ENCODE assay signal across 18 cellular contexts in genomic region chr17:80256034-80256350, GRCh38. TPM values are rescaled to one million over a fixed set of nuclear protein-coding genes. Genes with fewer than 3 reads are reported as not detected.
DNase-seq lines count a peak whose midpoint lies in the region; ATAC-seq and TF ChIP-seq lines count a peak whose summit lies in the region.
"Had no signal": no experiment of that assay in that cellular context is flagged by ENCODE, and none has a peak within 500 bp of the region (broad histone marks: within the 10 kb centered on the region; RNA-seq: fewer than 3 reads in every experiment).

No MANE protein-coding gene starts in this region.

- H3K18ac ChIP-seq in mesenchymal stem cell (ENCODE audit: low read depth in 1 of 2, low read length in 2 of 2): no peak overlapping the region

- no peak overlapping the region for H3K27ac ChIP-seq in CD4-positive, alpha-beta T cell (ENCODE audit: low read depth, low read length)
- H3K27ac ChIP-seq in mesenchymal stem cell (ENCODE audit: low read length, poor library complexity, severe bottlenecking): no peak overlapping the region

- ATAC-seq in CD4-positive, alpha-beta T cell (ENCODE audit: poor library complexity): no peak
- ATAC-seq in GM21529 (IDR thresholded peaks at IDR 0.05; ENCODE audit: unreplicated experiment) (no peak), HG02678 (IDR thresholded peaks at IDR 0.05; ENCODE audit: unreplicated experiment) (no peak), HG03571 (IDR thresholded peaks at IDR 0.05; ENCODE audit: unreplicated experiment) (no peak)
- ATAC-seq: GM12878, left ventricle myocardium superior had no signal

- H2BK12ac ChIP-seq in mesenchymal stem cell (ENCODE audit: low read length in 2 of 2): peak overlapping the region in 1 of 2 experiments; percentile 21

- intact Hi-C loops in CD4-positive, alpha-beta T cell (cut with DNase I, micrococcal nuclease): loop anchor here in 1 of 2 experiments (10.0 kb wide), 1 partner anchor 251 kb away; no protein-coding TSS in a partner anchor
- intact Hi-C loops in activated CD4-positive, alpha-beta memory T cell treated with anti-CD3 and anti-CD28 coated beads for 36 hours (cut with micrococcal nuclease): loop anchor here (10.0 kb wide), 1 partner anchor 839 kb away; no protein-coding TSS in a partner anchor

- no peaks in the 10 kb centered on the region for H3K27me3 ChIP-seq in CD4-positive, alpha-beta T cell (ENCODE audit: control insufficient read depth, insufficient read depth, low read length)
- no peaks in the 10 kb centered on the region for H3K27me3 ChIP-seq in mesenchymal stem cell (ENCODE audit: control insufficient read depth in 1 of 2, insufficient read depth in 1 of 2, low read length in 2 of 2)
- H3K27me3 ChIP-seq: Peyer's patch had no signal

- POLR2A ChIA-PET in CD4-positive, alpha-beta T cell (lab: Charles Lee): interaction anchor here (0.9 kb wide), 1 partner anchor 36 kb away, joined by 3 read pairs; the partner anchor contains the start of genes SGSH and SLC26A11
- POLR2A ChIA-PET in activated CD4-positive, alpha-beta memory T cell treated with anti-CD3 and anti-CD28 coated beads for 36 hours (lab: Charles Lee): interaction anchor here (0.9 to 1.9 kb wide), 2 partner anchors 15 to 155 kb away, joined by 3 to 4 read pairs; partner anchors contain the start of gene GAA

- no peak overlapping the region for H2BK120ac ChIP-seq in mesenchymal stem cell (ENCODE audit: low read depth, low read length)

- H3K9ac ChIP-seq in mesenchymal stem cell (ENCODE audit: low read length): no peak overlapping the region

- H3K9me3 ChIP-seq in CD4-positive, alpha-beta T cell (ENCODE audit: control insufficient read depth, low read length): no peaks in the 10 kb centered on the region
- no peaks in the 10 kb centered on the region for H3K9me3 ChIP-seq in mesenchymal stem cell (ENCODE audit: control insufficient read depth, low read length)
- H3K9me3 ChIP-seq: Peyer's patch had no signal

- H3K9me3 Mint-ChIP-seq in T-helper 1 cell treated with Interleukin-12 subunit alpha and Interleukin-12 subunit beta and Interleukin-4 antibody, amounts not matched to agents 30 μg/mL and 1 μg/mL, for 36 hours: no peaks in the 10 kb centered on the region
- no peaks in the 10 kb centered on the region for H3K9me3 Mint-ChIP-seq in CD4-positive, alpha-beta T cell
- H3K9me3 Mint-ChIP-seq in activated CD4-positive, alpha-beta memory T cell treated with anti-CD3 and anti-CD28 coated beads for 36 hours: no peaks in the 10 kb centered on the region

- peaks cover 13 to 25% of the 10 kb centered on the region in 2 experiments for H3K36me3 ChIP-seq in mesenchymal stem cell (ENCODE audit: control insufficient read depth in 1 of 2, insufficient read depth in 2 of 2, low read depth in 1 of 2, low read length in 2 of 2)

- H3K4ac ChIP-seq in mesenchymal stem cell (ENCODE audit: low read depth in 1 of 2, low read length in 2 of 2): no peak overlapping the region

- no peak overlapping the region for H3K4me3 Mint-ChIP-seq in T-helper 1 cell treated with Interleukin-12 subunit alpha and Interleukin-12 subunit beta and Interleukin-4 antibody, amounts not matched to agents 30 μg/mL and 1 μg/mL, for 36 hours
- H3K4me3 Mint-ChIP-seq in CD4-positive, alpha-beta T cell: no peak overlapping the region
- H3K4me3 Mint-ChIP-seq in activated CD4-positive, alpha-beta memory T cell treated with anti-CD3 and anti-CD28 coated beads for 36 hours: no peak overlapping the region

- no peak overlapping the region for H2AFZ ChIP-seq in mesenchymal stem cell (ENCODE audit: low read depth, low read length)

- H3K4me2 ChIP-seq in mesenchymal stem cell (ENCODE audit: low read length, poor library complexity, severe bottlenecking): no peak overlapping the region

- H4K8ac ChIP-seq in mesenchymal stem cell (ENCODE audit: low read length): no peak overlapping the region

- no peak overlapping the region for H2BK15ac ChIP-seq in mesenchymal stem cell (ENCODE audit: low read depth, poor library complexity, severe bottlenecking)

- DNase-seq in T-helper 1 cell (no peak), mesenchymal stem cell (no peak)
- DNase-seq in CD4-positive, alpha-beta T cell: no peak
- DNase-seq in activated CD4-positive, alpha-beta memory T cell treated with anti-CD3 and anti-CD28 coated beads for 36 hours: no peak
- DNase-seq: 8988T, C1 segment of cervical spinal cord, caudate nucleus, DMS153, GF-D8, left ventricle myocardium superior, NCI-H774, nucleus accumbens, Peyer's patch had no signal

- no peak overlapping the region for H4K91ac ChIP-seq in mesenchymal stem cell (ENCODE audit: low read length)

- WGBS in mesenchymal stem cell: 92% methylated on average over 5 of the region's 5 CpGs

- no peak for TF ChIP-seq CTCF in CD4-positive, alpha-beta T cell (IDR thresholded peaks at IDR 0.05)

- peak overlapping the region; percentile 94 for H3K27ac Mint-ChIP-seq in T-helper 1 cell treated with Interleukin-12 subunit alpha and Interleukin-12 subunit beta and Interleukin-4 antibody, amounts not matched to agents 30 μg/mL and 1 μg/mL, for 36 hours
- H3K27ac Mint-ChIP-seq in CD4-positive, alpha-beta T cell: peak overlapping the region; percentile 85
- H3K27ac Mint-ChIP-seq in activated CD4-positive, alpha-beta memory T cell treated with anti-CD3 and anti-CD28 coated beads for 36 hours: peak overlapping the region; percentile 92

- no peaks in the 10 kb centered on the region for H3K79me1 ChIP-seq in mesenchymal stem cell (replicated peaks; ENCODE audit: low read length, poor library complexity, severe bottlenecking)

- no peak overlapping the region for H2BK5ac ChIP-seq in mesenchymal stem cell (ENCODE audit: low read depth, low read length, poor library complexity, severe bottlenecking)

- H3K23ac ChIP-seq in mesenchymal stem cell (ENCODE audit: low read length in 2 of 2): no peak overlapping the region

- peaks cover 7% of the 10 kb centered on the region for H3K36me3 Mint-ChIP-seq in T-helper 1 cell treated with Interleukin-12 subunit alpha and Interleukin-12 subunit beta and Interleukin-4 antibody, amounts not matched to agents 30 μg/mL and 1 μg/mL, for 36 hours (ENCODE audit: low read depth)
- peaks cover 5% of the 10 kb centered on the region for H3K36me3 Mint-ChIP-seq in CD4-positive, alpha-beta T cell (ENCODE audit: low read depth)
- H3K36me3 Mint-ChIP-seq in activated CD4-positive, alpha-beta memory T cell treated with anti-CD3 and anti-CD28 coated beads for 36 hours: peaks cover 4% of the 10 kb centered on the region

- H3K4me1 Mint-ChIP-seq in T-helper 1 cell treated with Interleukin-12 subunit alpha and Interleukin-12 subunit beta and Interleukin-4 antibody, amounts not matched to agents 30 μg/mL and 1 μg/mL, for 36 hours (ENCODE audit: low read depth): peaks cover 62% of the 10 kb centered on the region
- peaks cover 32% of the 10 kb centered on the region for H3K4me1 Mint-ChIP-seq in CD4-positive, alpha-beta T cell (ENCODE audit: low read depth)
- peaks cover 74% of the 10 kb centered on the region for H3K4me1 Mint-ChIP-seq in activated CD4-positive, alpha-beta memory T cell treated with anti-CD3 and anti-CD28 coated beads for 36 hours (ENCODE audit: low read depth)

- peak overlapping the region; percentile 27 for H2AK5ac ChIP-seq in mesenchymal stem cell (ENCODE audit: low read length, severe bottlenecking)

- peaks cover 27% of the 10 kb centered on the region for H3K4me1 ChIP-seq in mesenchymal stem cell (ENCODE audit: control insufficient read depth, insufficient read depth, low read depth, low read length)

- CTCF ChIA-PET in CD4-positive, alpha-beta T cell (lab: Charles Lee): no interaction called here
- CTCF ChIA-PET in activated CD4-positive, alpha-beta memory T cell treated with anti-CD3 and anti-CD28 coated beads for 36 hours (lab: Charles Lee): interaction anchor here (0.9 to 1.5 kb wide), 3 partner anchors 61 to 247 kb away, joined by 3 read pairs; partner anchors contain the start of gene GAA

- H3K14ac ChIP-seq in mesenchymal stem cell (ENCODE audit: low read length in 2 of 2): no peak overlapping the region

- H3K27me3 Mint-ChIP-seq in T-helper 1 cell treated with Interleukin-12 subunit alpha and Interleukin-12 subunit beta and Interleukin-4 antibody, amounts not matched to agents 30 μg/mL and 1 μg/mL, for 36 hours (ENCODE audit: low read depth): no peaks in the 10 kb centered on the region
- no peaks in the 10 kb centered on the region for H3K27me3 Mint-ChIP-seq in CD4-positive, alpha-beta T cell
- no peaks in the 10 kb centered on the region for H3K27me3 Mint-ChIP-seq in activated CD4-positive, alpha-beta memory T cell treated with anti-CD3 and anti-CD28 coated beads for 36 hours

- no peak overlapping the region for H3K4me3 ChIP-seq in mesenchymal stem cell (ENCODE audit: insufficient read depth in 1 of 2, low read depth in 1 of 2, low read length in 2 of 2)
- H3K4me3 ChIP-seq: GM12878, Peyer's patch had no signal

RNA-seq across cellular contexts. Expression of gene RNF213, which starts 4.7 kb away (rescaled TPM):
- total RNA-seq in CD4-positive, alpha-beta T cell: 100 to 1,000 TPM; 290 to 312 TPM
- total RNA-seq in activated CD4-positive, alpha-beta memory T cell treated with anti-CD3 and anti-CD28 coated beads for 36 hours: 100 to 1,000 TPM; 421 to 440 TPM
- 21.7 TPM for polyA plus RNA-seq in mesenchymal stem cell (2013, experiment 1 of 2)
- 18.9 TPM for polyA plus RNA-seq in mesenchymal stem cell (2013, experiment 2 of 2)

RNA-seq across cellular contexts. Expression of gene SLC26A11, which starts 35.8 kb away (rescaled TPM):
- total RNA-seq in CD4-positive, alpha-beta T cell: 10 to 100 TPM; 46.5 to 50.9 TPM
- total RNA-seq in activated CD4-positive, alpha-beta memory T cell treated with anti-CD3 and anti-CD28 coated beads for 36 hours: 10 to 100 TPM; 10.1 to 10.6 TPM
- 16.2 TPM for polyA plus RNA-seq in mesenchymal stem cell (2013, experiment 1 of 2)
- polyA plus RNA-seq in mesenchymal stem cell (2013, experiment 2 of 2): 15.6 TPM

RNA-seq across cellular contexts. Expression of gene SGSH, which starts 35.9 kb away (rescaled TPM):
- 100 to 1,000 TPM in 1 of 2 experiments, 10 to 100 TPM in 1; 97.9 to 102 TPM for total RNA-seq in CD4-positive, alpha-beta T cell
- total RNA-seq in activated CD4-positive, alpha-beta memory T cell treated with anti-CD3 and anti-CD28 coated beads for 36 hours: 10 to 100 TPM; 37.4 to 44.7 TPM
- 59.2 TPM for polyA plus RNA-seq in mesenchymal stem cell (2013, experiment 1 of 2)
- polyA plus RNA-seq in mesenchymal stem cell (2013, experiment 2 of 2): 59.8 TPM

Comparison
In these comparisons a context has a peak if more than half of its experiments do, and no peak if none do; other contexts are left out.
1. RNA of gene SLC26A11, which starts 35.8 kb away (total RNA-seq): 46.5 to 50.9 TPM in CD4-positive, alpha-beta T cell; 10.1 to 10.6 TPM in activated CD4-positive, alpha-beta memory T cell treated with anti-CD3 and anti-CD28 coated beads for 36 hours; every median in the first group is over 4 times any median in the second.
2. Peak in every context shown above with its lines, with median percentiles within 50 percentile points of each other: H3K27ac Mint-ChIP-seq.